Comparison of ENCODE assay signal across 27 cellular contexts in genomic region chr19:34828156-34828555, GRCh38.
"Had no signal": no experiment of that assay in that cellular context is flagged by ENCODE, and none has a peak within 500 bp of the region (broad histone marks: within the 10 kb centered on the region; RNA-seq: fewer than 3 reads in every experiment).

No MANE protein-coding gene starts in this region.

- ATAC-seq: natural killer cell; right cardiac atrium; stimulated activated memory B cell treated with anti-CD40 and anti-IgM and Interleukin-4, amounts not matched to agents 10 μg/mL and 1 μg/mL and 100 μg/mL, for 72 hours; stimulated activated naive CD8-positive, alpha-beta T cell treated with anti-CD3 and anti-CD28 coated beads, Interleukin-15, amount 100 ng/mL, for 72 hours had no signal

- H3K4me1 ChIP-seq: left ventricle myocardium inferior, prostate gland, sigmoid colon, tibial nerve, uterus had no signal

- H3K36me3 Mint-ChIP-seq: mesothelial cell of epicardium; naive B cell; natural killer cell; stimulated activated memory B cell treated with anti-CD40 and anti-IgM and Interleukin-4, amounts not matched to agents 10 μg/mL and 1 μg/mL and 100 μg/mL, for 72 hours; type B pancreatic cell had no signal

- H3K36me3 ChIP-seq: left ventricle myocardium inferior, ovary, prostate gland, sigmoid colon, tibial nerve, uterus had no signal

- H3K4me1 Mint-ChIP-seq: mesothelial cell of epicardium; naive B cell; nephron progenitor cell; stimulated activated memory B cell treated with anti-CD40 and anti-IgM and Interleukin-4, amounts not matched to agents 10 μg/mL and 1 μg/mL and 100 μg/mL, for 72 hours; stimulated activated naive CD8-positive, alpha-beta T cell treated with anti-CD3 and anti-CD28 coated beads, Interleukin-15, amount 100 ng/mL, for 72 hours had no signal

- H3K9me3 Mint-ChIP-seq: naive B cell; natural killer cell; stimulated activated naive CD8-positive, alpha-beta T cell treated with anti-CD3 and anti-CD28 coated beads, Interleukin-15, amount 100 ng/mL, for 72 hours; type B pancreatic cell had no signal

- DNase-seq: hypothalamus; islet precursor cell; left ventricle myocardium inferior; mesendoderm; naive B cell; natural killer cell; nephron progenitor cell; ovary; posterior cingulate gyrus; retina; right cardiac atrium; sigmoid colon; stimulated activated CD4-positive, alpha-beta T cell treated with anti-CD3 and anti-CD28 coated beads, Interleukin-1b, Interleukin-23, amount 100 ng/mL, for 48 hours; stimulated activated CD4-positive, alpha-beta T cell treated with anti-CD3 and anti-CD28 coated beads, Interleukin-2, amount 100 ng/mL, for 48 hours; stimulated activated CD4-positive, alpha-beta T cell treated with anti-CD3 and anti-CD28 coated beads, Interleukin-4, amount 100 ng/mL, for 4 hours; stimulated activated CD8-positive, alpha-beta memory T cell treated with anti-CD3 and anti-CD28 coated beads, Interleukin-4, amount 100 ng/mL, for 48 hours; stimulated activated naive CD4-positive, alpha-beta T cell treated with Interleukin-2 at 50 U/mL for 16 hours; stimulated activated naive CD8-positive, alpha-beta T cell treated with anti-CD3 and anti-CD28 coated beads, Interleukin-15, amount 100 ng/mL, for 72 hours; substantia nigra; uterus had no signal

- H3K27me3 Mint-ChIP-seq: stimulated activated memory B cell treated with anti-CD40 and anti-IgM and Interleukin-4, amounts not matched to agents 10 μg/mL and 1 μg/mL and 100 μg/mL, for 72 hours; stimulated activated naive CD8-positive, alpha-beta T cell treated with anti-CD3 and anti-CD28 coated beads, Interleukin-15, amount 100 ng/mL, for 72 hours; type B pancreatic cell had no signal

- H3K27ac Mint-ChIP-seq: mesothelial cell of epicardium; natural killer cell; nephron progenitor cell; stimulated activated memory B cell treated with anti-CD40 and anti-IgM and Interleukin-4, amounts not matched to agents 10 μg/mL and 1 μg/mL and 100 μg/mL, for 72 hours; stimulated activated naive CD8-positive, alpha-beta T cell treated with anti-CD3 and anti-CD28 coated beads, Interleukin-15, amount 100 ng/mL, for 72 hours; type B pancreatic cell had no signal

- H3K4me3 Mint-ChIP-seq: mesothelial cell of epicardium; naive B cell; natural killer cell; nephron progenitor cell; stimulated activated memory B cell treated with anti-CD40 and anti-IgM and Interleukin-4, amounts not matched to agents 10 μg/mL and 1 μg/mL and 100 μg/mL, for 72 hours; stimulated activated naive CD8-positive, alpha-beta T cell treated with anti-CD3 and anti-CD28 coated beads, Interleukin-15, amount 100 ng/mL, for 72 hours; type B pancreatic cell had no signal

- H3K27ac ChIP-seq: left ventricle myocardium inferior, ovary, prostate gland, sigmoid colon, tibial nerve, uterus had no signal

- H3K4me3 ChIP-seq: left ventricle myocardium inferior, lung, ovary, prostate gland, sigmoid colon, smooth muscle cell, tibial nerve, uterus had no signal

- H3K9me3 ChIP-seq: ovary, prostate gland, sigmoid colon, uterus had no signal

- H3K4me2 ChIP-seq: smooth muscle cell had no signal

- H3K27me3 ChIP-seq: ovary, sigmoid colon, tibial nerve, uterus had no signal
